In the genomic region with DNA sequence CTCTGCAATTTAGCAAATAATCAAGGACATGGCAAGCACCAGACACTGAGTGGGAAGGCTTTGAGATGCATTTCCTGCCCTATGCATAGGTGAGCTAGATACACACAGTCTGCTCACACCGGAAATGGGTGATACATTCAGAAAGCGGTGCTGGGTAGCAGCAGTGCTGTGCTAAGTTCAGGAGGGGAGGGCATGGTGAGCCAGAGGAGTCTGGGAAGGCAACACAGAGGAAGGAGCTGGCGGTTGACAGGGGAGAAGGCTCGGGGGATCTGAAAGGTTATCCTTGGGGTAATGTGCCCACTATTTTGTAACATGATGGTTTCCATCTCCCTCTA, we compare ENCODE assay signal across 10 cellular contexts. TPM values are rescaled to one million over a fixed set of nuclear protein-coding genes. Genes with fewer than 3 reads are reported as not detected.
DNase-seq lines count a peak whose midpoint lies in the region; ATAC-seq and TF ChIP-seq lines count a peak whose summit lies in the region.
"Had no signal": no experiment of that assay in that cellular context is flagged by ENCODE, and none has a peak within 500 bp of the region (broad histone marks: within the 10 kb centered on the region; RNA-seq: fewer than 3 reads in every experiment).

No MANE protein-coding gene starts in this region.

- H3K9me3 Mint-ChIP-seq in CD4-positive, alpha-beta memory T cell = no peaks in the 10 kb centered on the region
- H3K9me3 Mint-ChIP-seq in activated CD8-positive, alpha-beta T cell treated with anti-CD3 and anti-CD28 coated beads, Interleukin-2, amount 10 ng/mL, durations not matched to agents 7 days and 5 days (ENCODE audit: insufficient read depth) = no peaks in the 10 kb centered on the region
- H3K9me3 Mint-ChIP-seq in mesothelial cell of epicardium = peaks cover 4% of the 10 kb centered on the region

- POLR2A ChIA-PET in CD4-positive, alpha-beta memory T cell (lab: Charles Lee; ENCODE audit: partially characterized antibody) = interaction anchor here (0.9 to 1.6 kb wide), 3 partner anchors 9 to 57 kb away, joined by 3 to 6 read pairs (median 5); partner anchors contain the start of gene EPAS1
- POLR2A ChIA-PET in activated CD8-positive, alpha-beta T cell treated with anti-CD3 and anti-CD28 coated beads, Interleukin-2, amount 10 ng/mL, durations not matched to agents 7 days and 5 days (lab: Charles Lee) = interaction anchor here (1.3 kb wide), 1 partner anchor 10 kb away, joined by 4 read pairs; no protein-coding TSS in a partner anchor

- peaks cover 26 to 45% (median 32%) of the 10 kb centered on the region in 4 donors for H3K4me1 Mint-ChIP-seq in CD4-positive, alpha-beta memory T cell
- H3K4me1 Mint-ChIP-seq in activated CD8-positive, alpha-beta T cell treated with anti-CD3 and anti-CD28 coated beads, Interleukin-2, amount 10 ng/mL, durations not matched to agents 7 days and 5 days (ENCODE audit: low read depth) = peaks cover 34% of the 10 kb centered on the region
- H3K4me1 Mint-ChIP-seq in mesothelial cell of epicardium = peaks cover 2% of the 10 kb centered on the region

- 83 to 88% methylated on average over 4 of the region's 4 CpGs for WGBS in lower leg skin, 2 donors

- H3K4me1 ChIP-seq in CD4-positive, alpha-beta memory T cell (ENCODE audit: insufficient read depth, low read length) = peaks cover 18% of the 10 kb centered on the region
- H3K4me1 ChIP-seq in mucosa of descending colon (ENCODE audit: low read depth) = peaks cover 9% of the 10 kb centered on the region
- H3K4me1 ChIP-seq: psoas muscle had no signal

- intact Hi-C loops in CD4-positive, alpha-beta memory T cell (cut with micrococcal nuclease) = loop anchor here (1.0 to 5.0 kb wide), 2 partner anchors 11 to 57 kb away; partner anchors contain the start of gene EPAS1
- intact Hi-C loops in mucosa of descending colon (cut with DNase I, micrococcal nuclease) (no loop called here), lower leg skin (cut with DNase I; ENCODE audit: low total_unique reads) (no loop called here)

- H3K27me3 ChIP-seq in CD4-positive, alpha-beta memory T cell (ENCODE audit: insufficient read depth, low read length) = no peaks in the 10 kb centered on the region

- TF ChIP-seq CTCF in mucosa of descending colon (IDR thresholded peaks at IDR 0.05) (no peak), mesothelial cell of epicardium (IDR thresholded peaks at IDR 0.05; ENCODE audit: unreplicated experiment) (no peak), lower leg skin (IDR thresholded peaks at IDR 0.05) (no peak)

- ATAC-seq in HG03108 (IDR thresholded peaks at IDR 0.05; ENCODE audit: unreplicated experiment) (peak; percentile 59), mucosa of descending colon (peak; percentile 69)
- peak; percentile 94 for ATAC-seq in activated CD8-positive, alpha-beta T cell treated with anti-CD3 and anti-CD28 coated beads, Interleukin-2, amount 10 ng/mL, durations not matched to agents 7 days and 5 days
- ATAC-seq: psoas muscle had no signal

- CTCF ChIA-PET in CD4-positive, alpha-beta memory T cell (lab: Charles Lee; ENCODE audit: partially characterized antibody) = interaction anchor here (0.8 to 1.1 kb wide), 3 partner anchors 10 to 227 kb away, joined by 3 to 4 read pairs (median 3); no protein-coding TSS in a partner anchor
- CTCF ChIA-PET in activated CD8-positive, alpha-beta T cell treated with anti-CD3 and anti-CD28 coated beads, Interleukin-2, amount 10 ng/mL, durations not matched to agents 7 days and 5 days (lab: Charles Lee) = interaction anchor here (1.0 to 1.1 kb wide), 2 partner anchors 9 to 177 kb away, joined by 3 read pairs; no protein-coding TSS in a partner anchor

- TF ChIP-seq POLR2A in lower leg skin (IDR thresholded peaks at IDR 0.05) = no peak

- no peaks in the 10 kb centered on the region for H3K36me3 ChIP-seq in CD4-positive, alpha-beta memory T cell (ENCODE audit: insufficient read depth, low read length)
- H3K36me3 ChIP-seq in mucosa of descending colon (ENCODE audit: low read depth) = no peaks in the 10 kb centered on the region

- H3K27ac ChIP-seq in CD4-positive, alpha-beta memory T cell (ENCODE audit: low read depth, low read length) = peak overlapping the region; percentile 15
- H3K27ac ChIP-seq: psoas muscle had no signal

- H3K27me3 Mint-ChIP-seq in CD4-positive, alpha-beta memory T cell = no peaks in the 10 kb centered on the region
- peaks cover 8% of the 10 kb centered on the region for H3K27me3 Mint-ChIP-seq in activated CD8-positive, alpha-beta T cell treated with anti-CD3 and anti-CD28 coated beads, Interleukin-2, amount 10 ng/mL, durations not matched to agents 7 days and 5 days (ENCODE audit: low read depth)
- no peaks in the 10 kb centered on the region for H3K27me3 Mint-ChIP-seq in mesothelial cell of epicardium (ENCODE audit: low read depth)

- peak overlapping the region; percentile 36 to 96 (median 90) for H3K27ac Mint-ChIP-seq in CD4-positive, alpha-beta memory T cell
- H3K27ac Mint-ChIP-seq in activated CD8-positive, alpha-beta T cell treated with anti-CD3 and anti-CD28 coated beads, Interleukin-2, amount 10 ng/mL, durations not matched to agents 7 days and 5 days = peak overlapping the region; percentile 88
- no peak overlapping the region for H3K27ac Mint-ChIP-seq in mesothelial cell of epicardium

- peak overlapping the region in 5 of 8 donors; percentile 33 to 72 (median 70) for H3K4me3 Mint-ChIP-seq in CD4-positive, alpha-beta memory T cell
- H3K4me3 Mint-ChIP-seq in activated CD8-positive, alpha-beta T cell treated with anti-CD3 and anti-CD28 coated beads, Interleukin-2, amount 10 ng/mL, durations not matched to agents 7 days and 5 days = no peak overlapping the region
- no peak overlapping the region for H3K4me3 Mint-ChIP-seq in mesothelial cell of epicardium

- H3K9me3 ChIP-seq in CD4-positive, alpha-beta memory T cell (ENCODE audit: control insufficient read depth in 1 of 2, low read length in 2 of 2) = no peaks in the 10 kb centered on the region
- no peaks in the 10 kb centered on the region for H3K9me3 ChIP-seq in mucosa of descending colon
- H3K9me3 ChIP-seq: psoas muscle had no signal

- H3K36me3 Mint-ChIP-seq in CD4-positive, alpha-beta memory T cell = no peaks in the 10 kb centered on the region
- H3K36me3 Mint-ChIP-seq in activated CD8-positive, alpha-beta T cell treated with anti-CD3 and anti-CD28 coated beads, Interleukin-2, amount 10 ng/mL, durations not matched to agents 7 days and 5 days (ENCODE audit: low read depth) = peaks cover 2% of the 10 kb centered on the region
- H3K36me3 Mint-ChIP-seq in mesothelial cell of epicardium = no peaks in the 10 kb centered on the region

- DNase-seq in CD4-positive, alpha-beta memory T cell = peak; percentile 50 to 80 (median 60)
- DNase-seq in activated CD8-positive, alpha-beta T cell treated with anti-CD3 and anti-CD28 coated beads, Interleukin-2, amount 10 ng/mL, durations not matched to agents 7 days and 5 days = peak; percentile 68
- DNase-seq in mucosa of descending colon (no peak), mesothelial cell of epicardium (ENCODE audit: low spot score in 2 of 2, unreplicated experiment in 2 of 2) (no peak), HK-2 (ENCODE audit: unreplicated experiment) (no peak), lower leg skin (ENCODE audit: low spot score in 2 of 2) (no peak), SKM-1 treated with dmso at 0.1 percent for 144 hours (lab: John Stamatoyannopoulos, UW; ENCODE audit: unreplicated experiment) (no peak)
- DNase-seq: NCI-H1930, psoas muscle had no signal

- no peak overlapping the region for H3K4me3 ChIP-seq in CD4-positive, alpha-beta memory T cell (ENCODE audit: low read length in 2 of 2)
- H3K4me3 ChIP-seq in mucosa of descending colon = no peak overlapping the region
- no peak overlapping the region for H3K4me3 ChIP-seq in lower leg skin (ENCODE audit: low read depth, poor library complexity, severe bottlenecking)
- H3K4me3 ChIP-seq: psoas muscle had no signal

RNA-seq across cellular contexts. Expression of gene EPAS1, which starts 57.4 kb away (rescaled TPM):
- 1 to 10 TPM; 2.3 to 2.7 TPM for total RNA-seq in CD4-positive, alpha-beta memory T cell
- under 1 TPM in 1 of 2 donors, not detected in 1; 0.40 TPM for polyA plus RNA-seq in CD4-positive, alpha-beta memory T cell
- total RNA-seq in activated CD8-positive, alpha-beta T cell treated with anti-CD3 and anti-CD28 coated beads, Interleukin-2, amount 10 ng/mL, durations not matched to agents 7 days and 5 days = 10 to 100 TPM; 12.6 to 16.2 TPM
- total RNA-seq in mucosa of descending colon (100 to 1,000 TPM; 126 to 251 (median 150) TPM), mesothelial cell of epicardium (4.4 to 7.5 TPM (median 4.9 TPM) in 3 replicates), lower leg skin (100 to 1,000 TPM; 126 to 249 (median 148) TPM)

Comparison
In these comparisons a context has a peak if more than half of its experiments do, and no peak if none do; other contexts are left out.
1. DNase-seq: peak in CD4-positive, alpha-beta memory T cell (5 of 5) and activated CD8-positive, alpha-beta T cell treated with anti-CD3 and anti-CD28 coated beads, Interleukin-2, amount 10 ng/mL, durations not matched to agents 7 days and 5 days (single experiment); none in mucosa of descending colon (0 of 3), mesothelial cell of epicardium (0 of 2), HK-2 (single experiment), lower leg skin (0 of 2) and SKM-1 treated with dmso at 0.1 percent for 144 hours (single experiment).
2. H3K4me3 Mint-ChIP-seq: peak in CD4-positive, alpha-beta memory T cell (5 of 8); none in activated CD8-positive, alpha-beta T cell treated with anti-CD3 and anti-CD28 coated beads, Interleukin-2, amount 10 ng/mL, durations not matched to agents 7 days and 5 days (single experiment) and mesothelial cell of epicardium (single experiment).
3. RNA of gene EPAS1, which starts 57.4 kb away (total RNA-seq): 126 to 249 TPM in lower leg skin and 126 to 251 TPM in mucosa of descending colon; 12.6 to 16.2 TPM in activated CD8-positive, alpha-beta T cell treated with anti-CD3 and anti-CD28 coated beads, Interleukin-2, amount 10 ng/mL, durations not matched to agents 7 days and 5 days, 4.4 to 7.5 TPM in mesothelial cell of epicardium and 2.3 to 2.7 TPM in CD4-positive, alpha-beta memory T cell; every median in the first group is over 4 times any median in the second.
4. Peak in every context shown above with its lines, with median percentiles within 50 percentile points of each other: ATAC-seq.